ENCODE assay signal across 20 cellular contexts in genomic region chr17:4544656-4545216, GRCh38. TPM values are rescaled to one million over a fixed set of nuclear protein-coding genes. Genes with fewer than 3 reads are reported as not detected.
DNase-seq lines count a peak whose midpoint lies in the region; ATAC-seq, FAIRE-seq and TF ChIP-seq lines count a peak whose summit lies in the region.
"Had no signal": no experiment of that assay in that cellular context is flagged by ENCODE, and none has a peak within 500 bp of the region (broad histone marks: within the 10 kb centered on the region; RNA-seq: fewer than 3 reads in every experiment).

No MANE protein-coding gene starts in this region.

- TF ChIP-seq POLR2A in breast epithelium (IDR thresholded peaks at IDR 0.05): no peak
- no peak for TF ChIP-seq POLR2A in GM12878 (IDR thresholded peaks at IDR 0.05; ENCODE audit: low read depth, low read length)

- no peak for FAIRE-seq in GM12878 (lab: Jason Lieb, UNC)
- FAIRE-seq in kidney (lab: Jason Lieb, UNC): no peak
- FAIRE-seq: HTR-8/SVneo had no signal

- TF ChIP-seq CTCF in MCF 10A (IDR thresholded peaks at IDR 0.05; ENCODE audit: unreplicated experiment): no peak
- no peak for TF ChIP-seq CTCF in breast epithelium (IDR thresholded peaks at IDR 0.05)
- TF ChIP-seq CTCF in GM12878 (IDR thresholded peaks at IDR 0.05 in 2 of 3, conservative IDR thresholded peaks at IDR 0.05 in 1 of 3; ENCODE audit: control insufficient read depth in 2 of 3, extremely low read depth in 1 of 3, insufficient read depth in 1 of 3, low read depth in 3 of 3, low read length in 3 of 3): no peak
- TF ChIP-seq CTCF in kidney (IDR thresholded peaks at IDR 0.05; ENCODE audit: borderline replicate concordance, extremely low read depth, insufficient read depth): no peak

- TF ChIP-seq EP300 in GM12878 (IDR thresholded peaks at IDR 0.05; ENCODE audit: borderline replicate concordance in 1 of 2, control insufficient read depth in 1 of 2, low read depth in 2 of 2, low read length in 2 of 2): no peak

- TF ChIP-seq RAD21 in GM12878 (IDR thresholded peaks at IDR 0.05; ENCODE audit: insufficient read depth, low read depth, low read length): no peak

- H3K27ac ChIP-seq in breast epithelium (no peak overlapping the region), GM12878 (ENCODE audit: control insufficient read depth, insufficient read depth) (no peak overlapping the region), kidney (ENCODE audit: low read depth in 2 of 2, low read length in 2 of 2) (no peak overlapping the region), skeletal muscle tissue (ENCODE audit: low read depth, low read length) (peak overlapping the region; percentile 78)
- H3K27ac ChIP-seq: 22Rv1, Peyer's patch had no signal

- H3K9ac ChIP-seq in GM12878 (ENCODE audit: control insufficient read depth, insufficient read depth, low read length) (no peak overlapping the region), kidney (ENCODE audit: low read length in 2 of 2) (no peak overlapping the region), skeletal muscle tissue (ENCODE audit: low read depth in 1 of 3, low read length in 3 of 3) (no peak overlapping the region)

- H3K36me3 ChIP-seq in breast epithelium: peaks cover 8% of the 10 kb centered on the region
- H3K36me3 ChIP-seq in GM12878 (ENCODE audit: control insufficient read depth in 2 of 2, insufficient read depth in 2 of 2, low read length in 1 of 2): peaks cover 8 to 59% of the 10 kb centered on the region in 2 experiments; a peak in 3 of 4 replicates
- H3K36me3 ChIP-seq in kidney (ENCODE audit: control insufficient read depth in 1 of 2, insufficient read depth in 2 of 2, low read length in 2 of 2): peaks cover 10 to 15% of the 10 kb centered on the region in 2 donors
- peaks cover 59 to 67% (median 65%) of the 10 kb centered on the region in 3 donors for H3K36me3 ChIP-seq in skeletal muscle tissue (ENCODE audit: control insufficient read depth in 3 of 3, insufficient read depth in 3 of 3, low read length in 3 of 3)

- TSS peak; percentile 18 for BruUV-seq in MCF 10A (replicated peaks; lab: Mats Ljungman, UMichigan)
- TSS peak; percentile 39 for BruUV-seq in GM12878 (replicated peaks; lab: Mats Ljungman, UMichigan)

- intact Hi-C loops in MCF 10A (cut with micrococcal nuclease): no loop called here
- intact Hi-C loops in breast epithelium (cut with DNase I; ENCODE audit: low total_unique reads): no loop called here
- intact Hi-C loops in GM12878 (cut with micrococcal nuclease; ENCODE audit: unreplicated experiment): no loop called here
- intact Hi-C loops in kidney (cut with DNase I): no loop called here

- RAD21 ChIA-PET in GM12878 (lab: Charles Lee; ENCODE audit: unreplicated experiment): no interaction called here

- H3K36me3 Mint-ChIP-seq in MCF 10A (ENCODE audit: insufficient read depth, unreplicated experiment): peaks cover 74% of the 10 kb centered on the region

- H3K4me3 Mint-ChIP-seq in MCF 10A (ENCODE audit: unreplicated experiment): no peak overlapping the region

- H3K9me3 Mint-ChIP-seq in MCF 10A (ENCODE audit: unreplicated experiment): no peaks in the 10 kb centered on the region

- no peaks in the 10 kb centered on the region for H3K4me1 Mint-ChIP-seq in MCF 10A (ENCODE audit: insufficient read depth, unreplicated experiment)

- H3K4me3 ChIP-seq in breast epithelium (no peak overlapping the region), GM12878 (no peak overlapping the region), kidney (ENCODE audit: low read length in 2 of 2) (no peak overlapping the region), skeletal muscle tissue (ENCODE audit: low read length in 3 of 3) (peak overlapping the region in 1 of 3 donors; percentile 44)
- H3K4me3 ChIP-seq: Peyer's patch had no signal

- CTCF ChIA-PET in MCF 10A (lab: Yijun Ruan, JAX) (interaction anchor here (0.9 to 1.4 kb wide), 2 partner anchors 21 to 22 kb away, joined by 3 to 4 read pairs; no protein-coding TSS in a partner anchor), GM12878 (lab: Yijun Ruan, JAX) (interaction anchor here (1.1 kb wide), 1 partner anchor 20 kb away, joined by 3 read pairs; no protein-coding TSS in a partner anchor)

- POLR2A ChIA-PET in MCF 10A (lab: Yijun Ruan, JAX) (no interaction called here), GM12878 (lab: Charles Lee) (no interaction called here)

- H3K4me1 ChIP-seq in breast epithelium (peaks cover 0 to 3% of the 10 kb centered on the region in 2 donors), GM12878 (ENCODE audit: control insufficient read depth, insufficient read depth, low read length) (no peaks in the 10 kb centered on the region), kidney (ENCODE audit: control insufficient read depth in 1 of 2, insufficient read depth in 1 of 2, low read depth in 1 of 2, low read length in 2 of 2) (peaks cover 4 to 5% of the 10 kb centered on the region in 2 donors), skeletal muscle tissue (ENCODE audit: control insufficient read depth in 3 of 3, insufficient read depth in 3 of 3, low read length in 3 of 3) (peaks cover 14 to 32% (median 17%) of the 10 kb centered on the region in 3 donors)

- H4K20me1 ChIP-seq in GM12878 (ENCODE audit: control insufficient read depth, insufficient read depth): no peaks in the 10 kb centered on the region; the same call in none of the 2 replicates

- H3K9me3 ChIP-seq in breast epithelium: no peaks in the 10 kb centered on the region
- H3K9me3 ChIP-seq in GM12878 (replicated peaks; ENCODE audit: control insufficient read depth, insufficient read depth, low read length): no peaks in the 10 kb centered on the region
- no peaks in the 10 kb centered on the region for H3K9me3 ChIP-seq in kidney (ENCODE audit: control insufficient read depth in 1 of 2, low read length in 2 of 2)
- no peaks in the 10 kb centered on the region for H3K9me3 ChIP-seq in skeletal muscle tissue (ENCODE audit: control insufficient read depth in 3 of 3, low read length in 3 of 3)
- H3K9me3 ChIP-seq: Peyer's patch had no signal

- H2AFZ ChIP-seq in GM12878 (ENCODE audit: control insufficient read depth, low read depth, low read length): no peak overlapping the region

- H3K27ac Mint-ChIP-seq in MCF 10A (ENCODE audit: low read depth, unreplicated experiment): no peak overlapping the region

- no peaks in the 10 kb centered on the region for H3K27me3 ChIP-seq in breast epithelium
- H3K27me3 ChIP-seq in GM12878 (replicated peaks in 1 of 2; ENCODE audit: control insufficient read depth in 2 of 2, insufficient read depth in 2 of 2, low read length in 1 of 2): no peaks in the 10 kb centered on the region
- H3K27me3 ChIP-seq in skeletal muscle tissue (ENCODE audit: control insufficient read depth in 3 of 3, insufficient read depth in 3 of 3, low read length in 3 of 3): no peaks in the 10 kb centered on the region
- H3K27me3 ChIP-seq: Peyer's patch had no signal

- no peak for DNase-seq in MCF 10A (ENCODE audit: unreplicated experiment)
- DNase-seq in breast epithelium (ENCODE audit: low spot score in 2 of 2): no peak
- DNase-seq in GM12878 (ENCODE audit: low read depth, low spot score): no peak
- peak; percentile 70 for DNase-seq in kidney
- no peak for DNase-seq in NCI-H2107 treated with DMSO at 0.1 percent for 48 hours (lab: John Stamatoyannopoulos, UW; ENCODE audit: unreplicated experiment)
- no peak for DNase-seq in effector CD4-positive, alpha-beta T cell
- DNase-seq: DMS 273 treated with DMSO at 0.1 percent for 48 hours, HCEC 1CT, KBM-7, NCI-H1092, NCI-H1694, NCI-H446, NCI-H748 treated with DMSO at 0.1 percent for 48 hours, Peyer's patch, SIG-M5 had no signal

- H3K79me2 ChIP-seq in GM12878 (ENCODE audit: control insufficient read depth, insufficient read depth, low read length): no peaks in the 10 kb centered on the region

- ATAC-seq in GM12878 (no peak), GM18868 (IDR thresholded peaks at IDR 0.05; ENCODE audit: unreplicated experiment) (no peak)

- H3K4me2 ChIP-seq in GM12878 (ENCODE audit: control insufficient read depth, insufficient read depth): no peak overlapping the region

- WGBS in GM12878 (ENCODE audit: insufficient coverage, insufficient replicate concordance, low lambda C conversion rate, missing lambda C conversion rate): 98% methylated on average over 15 of the region's 37 CpGs

- no peaks in the 10 kb centered on the region for H3K27me3 Mint-ChIP-seq in MCF 10A (ENCODE audit: insufficient read depth, unreplicated experiment)

- SMC1A ChIA-PET in GM12878 (lab: Charles Lee; ENCODE audit: uncharacterized antibody, unreplicated experiment): no interaction called here

- in situ Hi-C loops in GM12878 (cut with MboI): no loop called here

RNA-seq across cellular contexts. Expression of gene MYBBP1A, which starts 10.4 kb away (rescaled TPM):
- total RNA-seq in MCF 10A (2022) (78.3 and 123 TPM in 2 replicates), breast epithelium (10 to 100 TPM; 26.9 to 61.6 (median 50.1) TPM), GM12878 (2014; rRNA removed) (98.5 and 120 TPM in 2 replicates), GM12878 (2014; rRNA removed; fragmentation: Illumina TruSeq; extraction: Trizol) (30.7 and 40.5 TPM in 2 replicates), GM12878 (2021) (115 and 121 TPM in 2 replicates), kidney (51.6 TPM), skeletal muscle tissue (30.3 TPM)
- 120 and 130 TPM in 2 replicates for total RNA-seq in GM12878 (2013; cell fraction: nucleolus; rRNA removed)
- polyA plus RNA-seq in GM12878 (2011; ENCODE audit: low read depth): 17.5 TPM
- polyA plus RNA-seq in GM12878 (2011; rRNA removed) (13.1 and 29.5 TPM in 2 replicates), GM12878 (2014; fragmentation: Illumina TruSeq; extraction: Trizol) (17.8 and 54.2 TPM in 2 replicates), GM12878 (2014; fragmentation: Nextera tagmentation; extraction: Ambion mirVana) (1 to 10 TPM; 2.5 to 4.2 TPM), GM12878 (2014; rRNA removed) (89.0 and 126 TPM in 2 replicates), GM12878 (2016; fragmentation: Nextera tagmentation; extraction: Ambion mirVana) (100 to 1,000 TPM; 118 to 120 TPM), kidney (ENCODE audit: insufficient read depth, low read depth, low replicate concordance) (11.9 TPM)
- 25.7 and 40.7 TPM in 2 replicates for polyA plus RNA-seq in GM12878 (2011; cell fraction: cytosol; rRNA removed)
- 182 and 265 TPM in 2 replicates for polyA plus RNA-seq in GM12878 (2011; cell fraction: nucleus; rRNA removed)
- 43.0 and 54.9 TPM in 2 replicates for polyA plus RNA-seq in GM12878 (2012)
- 43.4 and 52.2 TPM in 2 replicates for polyA minus RNA-seq in GM12878 (2011; rRNA and poly(A)+ RNA removed)
- polyA minus RNA-seq in GM12878 (2011; cell fraction: cytosol; rRNA and poly(A)+ RNA removed): 37.6 and 40.4 TPM in 2 replicates
- 50.7 and 108 TPM in 2 replicates for polyA minus RNA-seq in GM12878 (2011; cell fraction: nucleus; rRNA and poly(A)+ RNA removed)

RNA-seq across cellular contexts. Expression of gene GGT6, which starts 15.6 kb away (rescaled TPM):
- not detected in 2 replicates for total RNA-seq in MCF 10A (2022)
- 10 to 100 TPM in 2 of 3 donors, not detected in 1; 12.8 to 33.8 TPM for total RNA-seq in breast epithelium
- total RNA-seq in GM12878 (2013; cell fraction: nucleolus; rRNA removed): not detected in 2 replicates
- total RNA-seq in GM12878 (2014; rRNA removed): 0.82 TPM in 1 of 2 replicates, not detected in the other
- 0.13 TPM in 1 of 2 replicates, not detected in the other for total RNA-seq in GM12878 (2014; rRNA removed; fragmentation: Illumina TruSeq; extraction: Trizol)
- 0.16 and 0.26 TPM in 2 replicates for total RNA-seq in GM12878 (2021)
- not detected for polyA plus RNA-seq in GM12878 (2011; ENCODE audit: low read depth)
- not detected in 2 replicates for polyA plus RNA-seq in GM12878 (2011; rRNA removed)
- not detected in 2 replicates for polyA plus RNA-seq in GM12878 (2011; cell fraction: cytosol; rRNA removed)
- 0.13 TPM in 1 of 2 replicates, not detected in the other for polyA plus RNA-seq in GM12878 (2011; cell fraction: nucleus; rRNA removed)
- polyA plus RNA-seq in GM12878 (2012): not detected in 2 replicates
- 0.01 TPM in 1 of 2 replicates, not detected in the other for polyA plus RNA-seq in GM12878 (2014; fragmentation: Illumina TruSeq; extraction: Trizol)
- polyA plus RNA-seq in GM12878 (2014; fragmentation: Nextera tagmentation; extraction: Ambion mirVana): not detected
- 0.19 and 0.22 TPM in 2 replicates for polyA plus RNA-seq in GM12878 (2014; rRNA removed)
- under 1 TPM in 1 of 2 experiments, not detected in 1; 0.12 TPM for polyA plus RNA-seq in GM12878 (2016; fragmentation: Nextera tagmentation; extraction: Ambion mirVana)
- not detected in 2 replicates for polyA minus RNA-seq in GM12878 (2011; rRNA and poly(A)+ RNA removed)
- not detected in 2 replicates for polyA minus RNA-seq in GM12878 (2011; cell fraction: cytosol; rRNA and poly(A)+ RNA removed)
- polyA minus RNA-seq in GM12878 (2011; cell fraction: nucleus; rRNA and poly(A)+ RNA removed): not detected in 2 replicates
- total RNA-seq in kidney: 16.8 TPM
- 51.4 TPM for polyA plus RNA-seq in kidney (ENCODE audit: insufficient read depth, low read depth, low replicate concordance)
- not detected for total RNA-seq in skeletal muscle tissue
- total RNA-seq: Daoy had no signal

RNA-seq across cellular contexts. Expression of gene SMTNL2, which starts 39.6 kb away (rescaled TPM):
- total RNA-seq in MCF 10A (2022) (not detected in 2 replicates), breast epithelium (1 to 10 TPM in 1 of 3 donors, under 1 TPM in 2; 0.16 to 1.8 (median 0.98) TPM), GM12878 (2014; rRNA removed) (not detected in 2 replicates), GM12878 (2014; rRNA removed; fragmentation: Illumina TruSeq; extraction: Trizol) (not detected in 2 replicates), GM12878 (2021) (not detected in 2 replicates), kidney (25.6 TPM), skeletal muscle tissue (74.1 TPM)
- total RNA-seq in GM12878 (2013; cell fraction: nucleolus; rRNA removed): not detected in 2 replicates
- polyA plus RNA-seq in GM12878 (2011; ENCODE audit: low read depth): not detected
- polyA plus RNA-seq in GM12878 (2011; rRNA removed) (not detected in 2 replicates), GM12878 (2014; fragmentation: Illumina TruSeq; extraction: Trizol) (not detected in 2 replicates), GM12878 (2014; fragmentation: Nextera tagmentation; extraction: Ambion mirVana) (not detected), GM12878 (2014; rRNA removed) (not detected in 2 replicates), GM12878 (2016; fragmentation: Nextera tagmentation; extraction: Ambion mirVana) (not detected), kidney (ENCODE audit: insufficient read depth, low read depth, low replicate concordance) (58.1 TPM)
- polyA plus RNA-seq in GM12878 (2011; cell fraction: cytosol; rRNA removed): not detected in 2 replicates
- polyA plus RNA-seq in GM12878 (2011; cell fraction: nucleus; rRNA removed): not detected in 2 replicates
- polyA plus RNA-seq in GM12878 (2012): not detected in 2 replicates
- not detected in 2 replicates for polyA minus RNA-seq in GM12878 (2011; rRNA and poly(A)+ RNA removed)
- polyA minus RNA-seq in GM12878 (2011; cell fraction: cytosol; rRNA and poly(A)+ RNA removed): not detected in 2 replicates
- not detected in 2 replicates for polyA minus RNA-seq in GM12878 (2011; cell fraction: nucleus; rRNA and poly(A)+ RNA removed)
- total RNA-seq: Daoy had no signal

RNA-seq across cellular contexts. Expression of gene SPNS2, which starts 46.1 kb away (rescaled TPM):
- total RNA-seq in MCF 10A (2022): not detected in 2 replicates
- total RNA-seq in breast epithelium: 10 to 100 TPM in 2 of 3 donors, 1 to 10 TPM in 1; 5.3 to 14.1 (median 11.5) TPM
- not detected in 2 replicates for total RNA-seq in GM12878 (2013; cell fraction: nucleolus; rRNA removed)
- total RNA-seq in GM12878 (2014; rRNA removed): 0.17 and 0.82 TPM in 2 replicates
- total RNA-seq in GM12878 (2014; rRNA removed; fragmentation: Illumina TruSeq; extraction: Trizol): 0.09 TPM in 2 replicates
- 0.28 and 0.56 TPM in 2 replicates for total RNA-seq in GM12878 (2021)
- not detected for polyA plus RNA-seq in GM12878 (2011; ENCODE audit: low read depth)
- 0.04 TPM in 1 of 2 replicates, not detected in the other for polyA plus RNA-seq in GM12878 (2011; rRNA removed)
- polyA plus RNA-seq in GM12878 (2011; cell fraction: cytosol; rRNA removed): 0.06 and 0.18 TPM in 2 replicates
- 0.25 TPM in 2 replicates for polyA plus RNA-seq in GM12878 (2011; cell fraction: nucleus; rRNA removed)
- 0.50 and 0.79 TPM in 2 replicates for polyA plus RNA-seq in GM12878 (2012)
- polyA plus RNA-seq in GM12878 (2014; fragmentation: Illumina TruSeq; extraction: Trizol): 0.15 TPM in 1 of 2 replicates, not detected in the other
- polyA plus RNA-seq in GM12878 (2014; fragmentation: Nextera tagmentation; extraction: Ambion mirVana): not detected
- 0.29 and 0.53 TPM in 2 replicates for polyA plus RNA-seq in GM12878 (2014; rRNA removed)
- 1 to 10 TPM in 1 of 2 experiments, under 1 TPM in 1; 0.49 to 1.1 TPM for polyA plus RNA-seq in GM12878 (2016; fragmentation: Nextera tagmentation; extraction: Ambion mirVana)
- not detected in 2 replicates for polyA minus RNA-seq in GM12878 (2011; rRNA and poly(A)+ RNA removed)
- polyA minus RNA-seq in GM12878 (2011; cell fraction: cytosol; rRNA and poly(A)+ RNA removed): not detected in 2 replicates
- polyA minus RNA-seq in GM12878 (2011; cell fraction: nucleus; rRNA and poly(A)+ RNA removed): not detected in 2 replicates
- total RNA-seq in kidney: 60.5 TPM
- 75.1 TPM for polyA plus RNA-seq in kidney (ENCODE audit: insufficient read depth, low read depth, low replicate concordance)
- 2.6 TPM for total RNA-seq in skeletal muscle tissue
- total RNA-seq: Daoy had no signal
